ENCODE assay signal across 32 cellular contexts in genomic region chr9:70363760-70364159, GRCh38.
"Had no signal": no experiment of that assay in that cellular context is flagged by ENCODE, and none has a peak within 500 bp of the region (broad histone marks: within the 10 kb centered on the region; RNA-seq: fewer than 3 reads in every experiment).

No MANE protein-coding gene starts in this region.

- H3K4me3 Mint-ChIP-seq: naive thymus-derived CD4-positive, alpha-beta T cell; natural killer cell treated with Interleukin-12 subunit alpha and Interleukin-12 subunit beta and Interleukin-15 and Interleukin-18, amount 100 ng/mL, for 72 hours; neural progenitor cell; stimulated activated memory B cell treated with anti-CD40 and anti-IgM and Interleukin-4, amounts not matched to agents 10 μg/mL and 1 μg/mL and 100 μg/mL, for 72 hours; stimulated activated naive CD8-positive, alpha-beta T cell treated with anti-CD3 and anti-CD28 coated beads, Interleukin-15, amount 100 ng/mL, for 72 hours had no signal

- H3K9ac ChIP-seq: neural progenitor cell, parathyroid adenoma had no signal

- H3K4me2 ChIP-seq: neural progenitor cell, smooth muscle cell had no signal

- H2AFZ ChIP-seq: neural progenitor cell, parathyroid adenoma had no signal

- H3K36me3 ChIP-seq: neural progenitor cell, ovary, suprapubic skin, thoracic aorta, thyroid gland, upper lobe of left lung, vagina had no signal

- H3K4me1 ChIP-seq: neural progenitor cell, parathyroid adenoma, spleen, suprapubic skin, thyroid gland, tibial nerve, upper lobe of left lung, vagina had no signal

- H3K27ac Mint-ChIP-seq: naive thymus-derived CD4-positive, alpha-beta T cell; natural killer cell treated with Interleukin-12 subunit alpha and Interleukin-12 subunit beta and Interleukin-15 and Interleukin-18, amount 100 ng/mL, for 72 hours; neural progenitor cell; progenitor cell of endocrine pancreas; stimulated activated memory B cell treated with anti-CD40 and anti-IgM and Interleukin-4, amounts not matched to agents 10 μg/mL and 1 μg/mL and 100 μg/mL, for 72 hours; stimulated activated naive CD8-positive, alpha-beta T cell treated with anti-CD3 and anti-CD28 coated beads, Interleukin-15, amount 100 ng/mL, for 72 hours had no signal

- H3K36me3 Mint-ChIP-seq: natural killer cell treated with Interleukin-12 subunit alpha and Interleukin-12 subunit beta and Interleukin-15 and Interleukin-18, amount 100 ng/mL, for 72 hours; neural progenitor cell had no signal

- H3K27me3 Mint-ChIP-seq: naive thymus-derived CD4-positive, alpha-beta T cell; natural killer cell treated with Interleukin-12 subunit alpha and Interleukin-12 subunit beta and Interleukin-15 and Interleukin-18, amount 100 ng/mL, for 72 hours; progenitor cell of endocrine pancreas; stimulated activated memory B cell treated with anti-CD40 and anti-IgM and Interleukin-4, amounts not matched to agents 10 μg/mL and 1 μg/mL and 100 μg/mL, for 72 hours; stimulated activated naive CD8-positive, alpha-beta T cell treated with anti-CD3 and anti-CD28 coated beads, Interleukin-15, amount 100 ng/mL, for 72 hours had no signal

- H3K9me3 Mint-ChIP-seq: natural killer cell treated with Interleukin-12 subunit alpha and Interleukin-12 subunit beta and Interleukin-15 and Interleukin-18, amount 100 ng/mL, for 72 hours; neural progenitor cell; stimulated activated memory B cell treated with anti-CD40 and anti-IgM and Interleukin-4, amounts not matched to agents 10 μg/mL and 1 μg/mL and 100 μg/mL, for 72 hours; stimulated activated naive CD8-positive, alpha-beta T cell treated with anti-CD3 and anti-CD28 coated beads, Interleukin-15, amount 100 ng/mL, for 72 hours had no signal

- H3K4me3 ChIP-seq: neural progenitor cell, ovary, psoas muscle, skin epidermis, smooth muscle cell, spleen, suprapubic skin, thoracic aorta, thyroid gland, tibial nerve, upper lobe of left lung, vagina had no signal

- H3K4me1 Mint-ChIP-seq: naive thymus-derived CD4-positive, alpha-beta T cell; stimulated activated memory B cell treated with anti-CD40 and anti-IgM and Interleukin-4, amounts not matched to agents 10 μg/mL and 1 μg/mL and 100 μg/mL, for 72 hours; stimulated activated naive CD8-positive, alpha-beta T cell treated with anti-CD3 and anti-CD28 coated beads, Interleukin-15, amount 100 ng/mL, for 72 hours had no signal

- H3K79me2 ChIP-seq: parathyroid adenoma had no signal

- H3K9me3 ChIP-seq: ovary, psoas muscle, spleen, suprapubic skin, thoracic aorta, thyroid gland, tibial nerve, upper lobe of left lung, vagina had no signal

- H3K27ac ChIP-seq: neural progenitor cell, ovary, parathyroid adenoma, psoas muscle, skin epidermis, spleen, suprapubic skin, thoracic aorta, thyroid gland, tibial nerve, upper lobe of left lung, vagina had no signal

- FAIRE-seq: urothelium cell line had no signal

- ATAC-seq: naive thymus-derived CD4-positive, alpha-beta T cell; natural killer cell treated with Interleukin-12 subunit alpha and Interleukin-12 subunit beta and Interleukin-15 and Interleukin-18, amount 100 ng/mL, for 72 hours; right cardiac atrium; sciatic nerve; stimulated activated memory B cell treated with anti-CD40 and anti-IgM and Interleukin-4, amounts not matched to agents 10 μg/mL and 1 μg/mL and 100 μg/mL, for 72 hours; stimulated activated naive CD8-positive, alpha-beta T cell treated with anti-CD3 and anti-CD28 coated beads, Interleukin-15, amount 100 ng/mL, for 72 hours; stimulated activated naive CD8-positive, alpha-beta T cell treated with anti-CD3 and anti-CD28 coated beads, Interleukin-15, Interleukin-2, amounts not matched to agents 100 U/mL and 50 U/mL, for 24 hours had no signal

- H3K27me3 ChIP-seq: neural progenitor cell, ovary, spleen, suprapubic skin, thyroid gland, tibial nerve, upper lobe of left lung, vagina had no signal

- DNase-seq: naive thymus-derived CD4-positive, alpha-beta T cell; occipital lobe; ovary; posterior cingulate gyrus; psoas muscle; right cardiac atrium; spleen; stimulated activated CD4-positive, alpha-beta T cell treated with anti-CD3 and anti-CD28 coated beads, Interleukin-12 subunit alpha, Interleukin-12 subunit beta, amount 100 ng/mL, for 4 hours; stimulated activated CD4-positive, alpha-beta T cell treated with anti-CD3 and anti-CD28 coated beads, Interleukin-1b, Interleukin-23, amount 100 ng/mL, for 48 hours; stimulated activated CD4-positive, alpha-beta T cell treated with anti-CD3 and anti-CD28 coated beads, Interleukin-4, amount 100 ng/mL, for 1 hour; stimulated activated CD4-positive, alpha-beta T cell treated with anti-CD3 and anti-CD28 coated beads, Interleukin-4, amount 100 ng/mL, for 4 hours; stimulated activated CD8-positive, alpha-beta memory T cell treated with anti-CD3 and anti-CD28 coated beads, Interleukin-4, amount 100 ng/mL, for 48 hours; stimulated activated naive CD4-positive, alpha-beta T cell; stimulated activated naive CD8-positive, alpha-beta T cell treated with anti-CD3 and anti-CD28 coated beads, Interleukin-15, amount 100 ng/mL, for 72 hours; stimulated activated naive CD8-positive, alpha-beta T cell treated with anti-CD3 and anti-CD28 coated beads, Interleukin-15, Interleukin-2, amounts not matched to agents 100 U/mL and 50 U/mL, for 24 hours; substantia nigra; thyroid gland; trophoblast cell; upper lobe of left lung had no signal
